Comparison of ENCODE assay signal across 10 cellular contexts in genomic region chr9:131273791-131274673, GRCh38. TPM values are rescaled to one million over a fixed set of nuclear protein-coding genes. Genes with fewer than 3 reads are reported as not detected.
DNase-seq lines count a peak whose midpoint lies in the region; ATAC-seq, FAIRE-seq and TF ChIP-seq lines count a peak whose summit lies in the region.
"Had no signal": no experiment of that assay in that cellular context is flagged by ENCODE, and none has a peak within 500 bp of the region (broad histone marks: within the 10 kb centered on the region; RNA-seq: fewer than 3 reads in every experiment).

No MANE protein-coding gene starts in this region.

- peak; percentile 80 for DNase-seq in SKM-1 (lab: John Stamatoyannopoulos, UW; ENCODE audit: unreplicated experiment)
- DNase-seq in esophagus muscularis mucosa (ENCODE audit: extremely low spot score) = no peak
- no peak for DNase-seq in small intestine
- no peak for DNase-seq in GM10266 (ENCODE audit: extremely low spot score)
- DNase-seq in SJCRH30 = no peak
- DNase-seq: NCI-H1694 treated with DMSO at 0.1 percent for 48 hours had no signal

- no peak for TF ChIP-seq CTCF in esophagus muscularis mucosa (IDR thresholded peaks at IDR 0.05)
- TF ChIP-seq CTCF in GM10266 (IDR thresholded peaks at IDR 0.05; ENCODE audit: control insufficient read depth, insufficient read depth, low read depth, missing control alignments) = no peak

- H3K4me3 ChIP-seq in esophagus muscularis mucosa = peak overlapping the region; percentile 72 to 81 (median 77)
- H3K4me3 ChIP-seq in small intestine (ENCODE audit: low read depth in 1 of 2, low read length in 2 of 2) = peak overlapping the region; percentile 67 to 72
- H3K4me3 ChIP-seq in SJCRH30 = no peak overlapping the region

- H3K4me1 ChIP-seq in esophagus muscularis mucosa (peaks cover 37 to 54% (median 51%) of the 10 kb centered on the region in 4 donors), small intestine (ENCODE audit: control insufficient read depth in 2 of 2, insufficient read depth in 1 of 2, low read depth in 1 of 2, low read length in 1 of 2) (peaks cover 0 to 8% of the 10 kb centered on the region in 2 donors), SJCRH30 (peaks cover 7% of the 10 kb centered on the region; the same call in 1 of the 2 replicates)

- no peak for ATAC-seq in HG03045 (IDR thresholded peaks at IDR 0.05; ENCODE audit: unreplicated experiment)
- no peak for ATAC-seq in HG03108 (IDR thresholded peaks at IDR 0.05; ENCODE audit: unreplicated experiment)

- TF ChIP-seq POLR2A in GM19193 (IDR thresholded peaks at IDR 0.05; ENCODE audit: extremely low read depth, insufficient read depth, insufficient read length) = peak; percentile 57
- no peak for TF ChIP-seq POLR2A in esophagus muscularis mucosa (IDR thresholded peaks at IDR 0.05; ENCODE audit: low read depth)

- peak overlapping the region; percentile 53 to 72 (median 69) for H3K27ac ChIP-seq in esophagus muscularis mucosa (replicated peaks in 1 of 4)
- H3K27ac ChIP-seq in small intestine (ENCODE audit: low read depth in 1 of 2, low read length in 1 of 2) = peak overlapping the region; percentile 43 to 94
- H3K27ac ChIP-seq in SJCRH30 = no peak overlapping the region

- intact Hi-C loops in esophagus muscularis mucosa (cut with DNase I) = no loop called here

- no peak for FAIRE-seq in small intestine (lab: Jason Lieb, UNC)
- FAIRE-seq: urothelium cell line had no signal

- H3K27me3 ChIP-seq in esophagus muscularis mucosa (peaks cover 0 to 32% (median 0%) of the 10 kb centered on the region in 4 donors), small intestine (ENCODE audit: control insufficient read depth in 2 of 2, insufficient read depth in 2 of 2, low read length in 2 of 2) (no peaks in the 10 kb centered on the region), SJCRH30 (0 out of 2 replicates have a peak, but pooled peaks cover 4% of the 10 kb centered on the region)

- H3K9me3 ChIP-seq in esophagus muscularis mucosa (no peaks in the 10 kb centered on the region), small intestine (ENCODE audit: control insufficient read depth, low read depth) (no peaks in the 10 kb centered on the region), SJCRH30 (replicated peaks) (no peaks in the 10 kb centered on the region)

- TF ChIP-seq EP300 in esophagus muscularis mucosa (IDR thresholded peaks at IDR 0.05) = no peak

- 67% methylated on average over 12 of the region's 14 CpGs for WGBS in esophagus muscularis mucosa
- WGBS in small intestine, 3 donors = 52 to 71% (median 64%) methylated on average over 14 of the region's 14 CpGs

- H3K36me3 ChIP-seq in esophagus muscularis mucosa = no peaks in the 10 kb centered on the region
- no peaks in the 10 kb centered on the region for H3K36me3 ChIP-seq in small intestine (ENCODE audit: control insufficient read depth in 2 of 2, insufficient read depth in 2 of 2, low read length in 2 of 2)
- no peaks in the 10 kb centered on the region for H3K36me3 ChIP-seq in SJCRH30

RNA-seq across cellular contexts. Expression of gene FAM78A, which starts 2.3 kb away (rescaled TPM):
- total RNA-seq in esophagus muscularis mucosa = 1 to 10 TPM; 1.7 to 4.0 (median 3.3) TPM
- 1 to 10 TPM in 2 of 3 donors, under 1 TPM in 1; 0.89 to 3.2 (median 1.9) TPM for polyA plus RNA-seq in small intestine
- total RNA-seq in SJCRH30 (2014; rRNA removed; shearing (Covaris generic)) = 2.2 and 2.4 TPM in 2 replicates

RNA-seq across cellular contexts. Expression of gene PLPP7, which starts 15.5 kb away (rescaled TPM):
- total RNA-seq in esophagus muscularis mucosa = 10 to 100 TPM; 11.4 to 22.5 (median 14.4) TPM
- polyA plus RNA-seq in small intestine = 1 to 10 TPM in 1 of 3 donors, under 1 TPM in 1, not detected in 1; 0.54 to 1.9 TPM
- total RNA-seq in SJCRH30 (2014; rRNA removed; shearing (Covaris generic)) = 1.8 TPM in 2 replicates
